ENCODE assay signal across 8 cellular contexts in genomic region chr2:24971300-24971549, GRCh38. TPM values are rescaled to one million over a fixed set of nuclear protein-coding genes. Genes with fewer than 3 reads are reported as not detected.
DNase-seq lines count a peak whose midpoint lies in the region; ATAC-seq and TF ChIP-seq lines count a peak whose summit lies in the region.

No MANE protein-coding gene starts in this region.

- H3K4me3 Mint-ChIP-seq in CD4-positive, alpha-beta T cell, result peak overlapping the region; percentile 97

- intact Hi-C loops in CD4-positive, alpha-beta T cell (cut with DNase I, micrococcal nuclease), result loop anchor here (1.0 to 10.0 kb wide), 5 partner anchors 51 to 1066 kb away; partner anchors contain the start of genes ADCY3 (in 1 of the 2) and DTNB (in 1 of the 2)
- intact Hi-C loops in ascending aorta (cut with DNase I), result loop anchor here (2.0 to 10.0 kb wide), 8 partner anchors 50 to 1754 kb away; partner anchors contain the start of genes ADCY3, ASXL2, DNMT3A and DTNB

- H3K9me3 ChIP-seq in CD4-positive, alpha-beta T cell (ENCODE audit: control insufficient read depth, low read length), result no peaks in the 10 kb centered on the region
- H3K9me3 ChIP-seq in ascending aorta (no peaks in the 10 kb centered on the region), iPS-20b (ENCODE audit: insufficient read depth, low read depth, low read length) (no peaks in the 10 kb centered on the region)

- peak; percentile 7 for ATAC-seq in CD4-positive, alpha-beta T cell (ENCODE audit: poor library complexity)
- peak; percentile 0 for ATAC-seq in HG03280 (IDR thresholded peaks at IDR 0.05; ENCODE audit: unreplicated experiment)
- no peak for ATAC-seq in HG03135 (IDR thresholded peaks at IDR 0.05; ENCODE audit: unreplicated experiment)

- POLR2A ChIA-PET in CD4-positive, alpha-beta T cell (lab: Charles Lee), result interaction anchor here (0.9 to 1.1 kb wide), 2 partner anchors 10 to 51 kb away, joined by 3 to 4 read pairs; partner anchors contain the start of gene ADCY3

- H3K4me1 ChIP-seq in ascending aorta (peaks cover 0 to 2% of the 10 kb centered on the region in 2 donors), iPS-20b (ENCODE audit: insufficient read depth, low read length) (no peaks in the 10 kb centered on the region)

- peak in 2 of 10 experiments; percentile 25 to 31 for DNase-seq in CD4-positive, alpha-beta T cell
- DNase-seq in ascending aorta (ENCODE audit: low spot score in 2 of 2) (no peak), GF-D8 (lab: John Stamatoyannopoulos, UW) (no peak), NCI-H510A (lab: John Stamatoyannopoulos, UW) (no peak)
- DNase-seq in stimulated activated CD8-positive, alpha-beta memory T cell treated with anti-CD3 and anti-CD28 coated beads, Interleukin-12 subunit alpha, Interleukin-12 subunit beta, amount 100 ng/mL, for 24 hours (ENCODE audit: extremely low read depth), result peak; percentile 3

- CTCF ChIA-PET in CD4-positive, alpha-beta T cell (lab: Charles Lee), result no interaction called here

- peak overlapping the region; percentile 99 for H3K27ac ChIP-seq in CD4-positive, alpha-beta T cell (ENCODE audit: low read depth, low read length)
- H3K27ac ChIP-seq in ascending aorta, result peak overlapping the region; percentile 97
- H3K27ac ChIP-seq in iPS-20b (ENCODE audit: low read length), result peak overlapping the region; percentile 20

- no peaks in the 10 kb centered on the region for H3K9me3 Mint-ChIP-seq in CD4-positive, alpha-beta T cell

- peaks cover 0 to 11% of the 10 kb centered on the region in 2 donors for H3K36me3 ChIP-seq in ascending aorta
- peaks cover 7% of the 10 kb centered on the region; the same call in 1 of the 2 replicates for H3K36me3 ChIP-seq in iPS-20b (ENCODE audit: insufficient read depth, low read depth, low read length)

- no peaks in the 10 kb centered on the region for H3K27me3 Mint-ChIP-seq in CD4-positive, alpha-beta T cell

- TF ChIP-seq CTCF in CD4-positive, alpha-beta T cell (IDR thresholded peaks at IDR 0.05), result no peak
- TF ChIP-seq CTCF in ascending aorta (IDR thresholded peaks at IDR 0.05), result no peak

- peak overlapping the region; percentile 94 for H3K9ac ChIP-seq in iPS-20b (ENCODE audit: low read depth, low read length)

- peaks cover 32% of the 10 kb centered on the region for H3K36me3 Mint-ChIP-seq in CD4-positive, alpha-beta T cell (ENCODE audit: low read depth)

- peaks cover 32% of the 10 kb centered on the region for H3K4me1 Mint-ChIP-seq in CD4-positive, alpha-beta T cell (ENCODE audit: low read depth)

- H3K27ac Mint-ChIP-seq in CD4-positive, alpha-beta T cell, result peak overlapping the region; percentile 100

- no peaks in the 10 kb centered on the region for H3K27me3 ChIP-seq in CD4-positive, alpha-beta T cell (ENCODE audit: control insufficient read depth, insufficient read depth, low read length)
- H3K27me3 ChIP-seq in ascending aorta, result no peaks in the 10 kb centered on the region
- no peaks in the 10 kb centered on the region for H3K27me3 ChIP-seq in iPS-20b (ENCODE audit: insufficient read depth, low read length)

- H3K4me3 ChIP-seq in ascending aorta (peak overlapping the region; percentile 81 to 84), iPS-20b (ENCODE audit: low read length) (peak overlapping the region; percentile 93)

RNA-seq across cellular contexts. Expression of gene DNAJC27, which starts 0.5 kb away (rescaled TPM):
- 10 to 100 TPM; 20.0 to 23.1 TPM for total RNA-seq in CD4-positive, alpha-beta T cell
- 3.6 TPM for total RNA-seq in ascending aorta

RNA-seq across cellular contexts. Expression of gene ADCY3, which starts 51.2 kb away (rescaled TPM):
- total RNA-seq in CD4-positive, alpha-beta T cell, result 10 to 100 TPM; 28.1 to 31.4 TPM
- total RNA-seq in ascending aorta, result 140 TPM

Comparison
In these comparisons a context has a peak if more than half of its experiments do, and no peak if none do; other contexts are left out.
1. H3K27ac ChIP-seq: peak in every context shown above with its lines; median percentile 99 in CD4-positive, alpha-beta T cell; 97 in ascending aorta; 20 in iPS-20b.